10 cellular contexts compared by ENCODE assay signal in the genomic region with DNA sequence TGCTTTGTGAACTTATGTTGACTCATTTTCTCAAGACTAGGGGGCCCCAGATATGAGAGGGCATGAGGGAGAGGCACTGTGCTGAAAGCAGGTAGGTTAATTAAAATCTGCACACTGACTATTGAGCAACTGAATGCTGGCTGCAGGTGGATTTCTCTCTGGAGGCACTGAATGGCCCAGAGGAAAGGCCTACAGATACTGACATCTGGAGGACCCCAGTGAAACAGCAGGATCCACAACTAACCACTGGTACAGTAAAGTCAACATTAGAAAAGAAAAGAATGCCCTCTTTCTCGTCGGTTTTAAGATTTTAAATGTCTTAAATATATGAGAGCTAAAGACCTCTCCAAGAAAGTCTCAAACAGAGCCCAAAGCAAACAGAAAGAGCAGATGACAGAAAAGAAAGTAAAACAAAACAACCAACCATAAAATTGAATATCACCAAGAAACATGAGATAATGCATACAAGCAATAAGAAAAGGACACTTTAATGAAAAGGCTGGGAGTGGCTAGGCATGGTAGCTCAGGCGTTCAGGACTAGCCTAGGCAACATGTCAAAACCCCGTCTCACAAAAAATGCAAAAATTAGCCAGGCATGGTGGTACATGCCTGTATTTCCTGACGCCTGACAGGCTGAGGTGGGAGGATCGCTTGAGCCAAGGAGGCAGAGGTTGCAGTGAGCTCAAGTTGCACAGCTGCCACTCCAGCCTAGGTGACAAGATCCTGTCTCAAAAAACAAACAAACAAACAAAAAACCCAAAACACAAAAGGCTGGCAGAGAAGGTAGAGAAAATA. TPM values are rescaled to one million over a fixed set of nuclear protein-coding genes. Genes with fewer than 3 reads are reported as not detected.
DNase-seq lines count a peak whose midpoint lies in the region; ATAC-seq and TF ChIP-seq lines count a peak whose summit lies in the region.
"Had no signal": no experiment of that assay in that cellular context is flagged by ENCODE, and none has a peak within 500 bp of the region (broad histone marks: within the 10 kb centered on the region; RNA-seq: fewer than 3 reads in every experiment).

No MANE protein-coding gene starts in this region.

- no peak overlapping the region for H3K27ac ChIP-seq in mammary epithelial cell (ENCODE audit: insufficient read depth, low read depth, low read length)

- 0 out of 2 replicates have a peak, but pooled peaks have one; percentile 6 for TF ChIP-seq RAD21 in Ishikawa (IDR thresholded peaks at IDR 0.05; ENCODE audit: low read depth)

- no peaks in the 10 kb centered on the region for H3K9me3 ChIP-seq in mammary epithelial cell (replicated peaks; ENCODE audit: insufficient read depth, low read length)

- CTCF ChIA-PET in mammary epithelial cell (lab: Charles Lee; ENCODE audit: low non-redundant PET): no interaction called here

- H3K27me3 ChIP-seq in mammary epithelial cell (ENCODE audit: insufficient read depth, low read length): no peaks in the 10 kb centered on the region

- peaks cover 14% of the 10 kb centered on the region for H3K4me1 ChIP-seq in mammary epithelial cell (ENCODE audit: insufficient read depth, low read length)

- no TSS peak for BruUV-seq in mammary epithelial cell (replicated peaks; lab: Mats Ljungman, UMichigan)

- 38% methylated on average over 5 of the region's 6 CpGs for WGBS in mammary epithelial cell (ENCODE audit: low coverage, missing lambda C conversion rate)

- DNase-seq in AG09309 (ENCODE audit: low read depth): no peak
- peak; percentile 59 for DNase-seq in mammary epithelial cell
- DNase-seq in left lobe of liver (ENCODE audit: low spot score): no peak
- no peak for DNase-seq in NCI-H446 (lab: John Stamatoyannopoulos, UW)
- DNase-seq in SKM-1 (lab: John Stamatoyannopoulos, UW; ENCODE audit: unreplicated experiment): no peak
- no peak for DNase-seq in activated CD4-positive, CD25-positive, alpha-beta regulatory T cell treated with anti-CD3 and anti-CD28 coated beads, Interleukin-2, amount 50 U/mL, for 72 hours
- DNase-seq: activated CD4-positive, CD25-positive, alpha-beta regulatory T cell; DMS79 had no signal

- no peaks in the 10 kb centered on the region for H3K79me2 ChIP-seq in mammary epithelial cell (ENCODE audit: insufficient read depth, low read length)

- H3K4me3 ChIP-seq in AG09309 (ENCODE audit: control insufficient read depth, low read depth, low read length): no peak overlapping the region
- no peak overlapping the region for H3K4me3 ChIP-seq in mammary epithelial cell (replicated peaks in 1 of 3; ENCODE audit: insufficient read depth in 1 of 3, low read depth in 2 of 3, low read length in 3 of 3)

- no peak overlapping the region for H3K4me2 ChIP-seq in mammary epithelial cell (ENCODE audit: insufficient read depth, low read depth, low read length)

- dilution Hi-C loops in mammary epithelial cell (cut with HindIII; ENCODE audit: low sequenced_read_pairs): no loop called here

- peak; percentile 55 for TF ChIP-seq CTCF in AG09309 (IDR thresholded peaks at IDR 0.05; ENCODE audit: control insufficient read depth, insufficient read depth, low read depth, low read length, missing control alignments)
- peak; percentile 47 to 63 for TF ChIP-seq CTCF in mammary epithelial cell (conservative IDR thresholded peaks at IDR 0.05 in 1 of 2, IDR thresholded peaks at IDR 0.05 in 1 of 2; ENCODE audit: extremely low read depth in 1 of 2, insufficient read depth in 1 of 2, low read depth in 1 of 2, low read length in 2 of 2)

- no peak overlapping the region for H2AFZ ChIP-seq in mammary epithelial cell (ENCODE audit: low read depth, low read length)

- in situ Hi-C loops in mammary epithelial cell (cut with MboI; ENCODE audit: low sequenced_read_pairs in 2 of 2): no loop called here

- H3K9ac ChIP-seq in mammary epithelial cell (ENCODE audit: insufficient read depth, low read length): no peak overlapping the region

- peak; percentile 37 for ATAC-seq in left lobe of liver
- ATAC-seq in GM18870 (IDR thresholded peaks at IDR 0.05; ENCODE audit: unreplicated experiment): no peak

- H4K20me1 ChIP-seq in mammary epithelial cell (ENCODE audit: insufficient read depth, low read length): no peaks in the 10 kb centered on the region

- peaks cover 34% of the 10 kb centered on the region for H3K36me3 ChIP-seq in mammary epithelial cell (ENCODE audit: insufficient read depth, low read length)

- intact Hi-C loops in mammary epithelial cell (cut with micrococcal nuclease): loop anchor here (1.0 to 10.0 kb wide), 5 partner anchors 146 to 668 kb away; a partner anchor contains a TSS

- TF ChIP-seq EP300 in Ishikawa (IDR thresholded peaks at IDR 0.05; ENCODE audit: borderline replicate concordance): no peak

TF ChIP-seq in Ishikawa, 13 proteins besides CTCF, POLR2A, EP300 and RAD21:
- no peak for TF ChIP-seq EGR1 (IDR thresholded peaks at IDR 0.05)
- no peak for TF ChIP-seq TAF1 (IDR thresholded peaks at IDR 0.05; ENCODE audit: low read depth)
- TF ChIP-seq, protein P1, sequence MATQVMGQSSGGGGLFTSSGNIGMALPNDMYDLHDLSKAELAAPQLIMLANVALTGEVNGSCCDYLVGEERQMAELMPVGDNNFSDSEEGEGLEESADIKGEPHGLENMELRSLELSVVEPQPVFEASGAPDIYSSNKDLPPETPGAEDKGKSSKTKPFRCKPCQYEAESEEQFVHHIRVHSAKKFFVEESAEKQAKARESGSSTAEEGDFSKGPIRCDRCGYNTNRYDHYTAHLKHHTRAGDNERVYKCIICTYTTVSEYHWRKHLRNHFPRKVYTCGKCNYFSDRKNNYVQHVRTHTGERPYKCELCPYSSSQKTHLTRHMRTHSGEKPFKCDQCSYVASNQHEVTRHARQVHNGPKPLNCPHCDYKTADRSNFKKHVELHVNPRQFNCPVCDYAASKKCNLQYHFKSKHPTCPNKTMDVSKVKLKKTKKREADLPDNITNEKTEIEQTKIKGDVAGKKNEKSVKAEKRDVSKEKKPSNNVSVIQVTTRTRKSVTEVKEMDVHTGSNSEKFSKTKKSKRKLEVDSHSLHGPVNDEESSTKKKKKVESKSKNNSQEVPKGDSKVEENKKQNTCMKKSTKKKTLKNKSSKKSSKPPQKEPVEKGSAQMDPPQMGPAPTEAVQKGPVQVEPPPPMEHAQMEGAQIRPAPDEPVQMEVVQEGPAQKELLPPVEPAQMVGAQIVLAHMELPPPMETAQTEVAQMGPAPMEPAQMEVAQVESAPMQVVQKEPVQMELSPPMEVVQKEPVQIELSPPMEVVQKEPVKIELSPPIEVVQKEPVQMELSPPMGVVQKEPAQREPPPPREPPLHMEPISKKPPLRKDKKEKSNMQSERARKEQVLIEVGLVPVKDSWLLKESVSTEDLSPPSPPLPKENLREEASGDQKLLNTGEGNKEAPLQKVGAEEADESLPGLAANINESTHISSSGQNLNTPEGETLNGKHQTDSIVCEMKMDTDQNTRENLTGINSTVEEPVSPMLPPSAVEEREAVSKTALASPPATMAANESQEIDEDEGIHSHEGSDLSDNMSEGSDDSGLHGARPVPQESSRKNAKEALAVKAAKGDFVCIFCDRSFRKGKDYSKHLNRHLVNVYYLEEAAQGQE (IDR thresholded peaks at IDR 0.05; ENCODE audit: low read depth): no peak
- no peak for TF ChIP-seq TEAD4 (IDR thresholded peaks at IDR 0.05)
- no peak for TF ChIP-seq CEBPB (IDR thresholded peaks at IDR 0.05)
- TF ChIP-seq, protein P2, sequence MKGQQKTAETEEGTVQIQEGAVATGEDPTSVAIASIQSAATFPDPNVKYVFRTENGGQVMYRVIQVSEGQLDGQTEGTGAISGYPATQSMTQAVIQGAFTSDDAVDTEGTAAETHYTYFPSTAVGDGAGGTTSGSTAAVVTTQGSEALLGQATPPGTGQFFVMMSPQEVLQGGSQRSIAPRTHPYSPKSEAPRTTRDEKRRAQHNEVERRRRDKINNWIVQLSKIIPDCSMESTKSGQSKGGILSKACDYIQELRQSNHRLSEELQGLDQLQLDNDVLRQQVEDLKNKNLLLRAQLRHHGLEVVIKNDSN (IDR thresholded peaks at IDR 0.05): no peak
- no peak for TF ChIP-seq YY1 (IDR thresholded peaks at IDR 0.05; ENCODE audit: low read depth)
- no peak for TF ChIP-seq FOXM1 (IDR thresholded peaks at IDR 0.05; ENCODE audit: borderline replicate concordance, low read depth)
- TF ChIP-seq NFIC (IDR thresholded peaks at IDR 0.05): no peak
- no peak for TF ChIP-seq TCF12 (IDR thresholded peaks at IDR 0.05; ENCODE audit: low read depth)
- no peak for TF ChIP-seq ZBTB7A (IDR thresholded peaks at IDR 0.05; ENCODE audit: low read depth)
- TF ChIP-seq, protein P3, sequence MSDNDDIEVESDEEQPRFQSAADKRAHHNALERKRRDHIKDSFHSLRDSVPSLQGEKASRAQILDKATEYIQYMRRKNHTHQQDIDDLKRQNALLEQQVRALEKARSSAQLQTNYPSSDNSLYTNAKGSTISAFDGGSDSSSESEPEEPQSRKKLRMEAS (IDR thresholded peaks at IDR 0.05): no peak
- TF ChIP-seq CREB1 (IDR thresholded peaks at IDR 0.05; ENCODE audit: low read depth): no peak
TF ChIP-seq in Ishikawa: peak in this region for 0.

RNA-seq across cellular contexts. Expression of a gene that starts 43.3 kb away (rescaled TPM):
- 10 to 100 TPM; 38.8 to 80.9 TPM for total RNA-seq in mammary epithelial cell
- 38.0 TPM for polyA plus RNA-seq in mammary epithelial cell
- 4.0 TPM for polyA minus RNA-seq in mammary epithelial cell
- 8.1 TPM for total RNA-seq in left lobe of liver
